In genomic region chr17:39153541-39154111, GRCh38 we compare ENCODE assay signal across 1 cellular context.
TF ChIP-seq lines count a peak whose summit lies in the region.

No MANE protein-coding gene starts in this region.

TF ChIP-seq in K562, 482 proteins besides CTCF, POLR2A, EP300 and RAD21 (continued from another document and continues in another):
- TF ChIP-seq ZNF280A (IDR thresholded peaks at IDR 0.05; ENCODE audit: low read depth, partially characterized antibody) (no peak), TSC22D4 (tag; IDR thresholded peaks at IDR 0.05) (no peak), THAP12 (CRISPR knock-in tag; IDR thresholded peaks at IDR 0.05) (no peak), SP2 (IDR thresholded peaks at IDR 0.05; ENCODE audit: extremely low read depth, low read depth, low read length, poor library complexity, severe bottlenecking) (no peak), BRD9 (IDR thresholded peaks at IDR 0.05; ENCODE audit: low read depth, partially characterized antibody) (peak; percentile 97), MCM7 (IDR thresholded peaks at IDR 0.05) (no peak), RBFOX2 (IDR thresholded peaks at IDR 0.05; ENCODE audit: low read depth, low read length) (0 out of 2 replicates have a peak, but pooled peaks have one; percentile 10), ESRRB (CRISPR knock-in tag; IDR thresholded peaks at IDR 0.05; ENCODE audit: borderline replicate concordance) (no peak), ZNF778 (CRISPR knock-in tag; IDR thresholded peaks at IDR 0.05) (no peak), POLR3A (IDR thresholded peaks at IDR 0.05; ENCODE audit: borderline replicate concordance, extremely low read depth, insufficient read depth, insufficient read length) (peak; percentile 94), CSDE1 (IDR thresholded peaks at IDR 0.05) (peak in 1 of 2 experiments; percentile 77; a peak in 2 of 4 replicates), DACH1 (IDR thresholded peaks at IDR 0.05; ENCODE audit: partially characterized antibody) (no peak), NELFE (IDR thresholded peaks at IDR 0.05; ENCODE audit: insufficient read depth, insufficient read length) (no peak), BDP1 (IDR thresholded peaks at IDR 0.05; ENCODE audit: insufficient read depth, insufficient read length) (peak; percentile 100), GATA2 (CRISPR knock-in tag; IDR thresholded peaks at IDR 0.05) (no peak), ZKSCAN3 (CRISPR knock-in tag; IDR thresholded peaks at IDR 0.05) (no peak), ZFP91 (CRISPR knock-in tag; IDR thresholded peaks at IDR 0.05) (no peak), LCOR (CRISPR knock-in tag; IDR thresholded peaks at IDR 0.05) (0 out of 2 replicates have a peak, but pooled peaks have one; percentile 25), ETV1 (tag; conservative IDR thresholded peaks at IDR 0.05; ENCODE audit: low read depth) (peak; percentile 41; the same call in 1 of the 2 replicates), MYBL2 (IDR thresholded peaks at IDR 0.05; ENCODE audit: low read depth) (no peak), MYBL2 (CRISPR knock-in tag; IDR thresholded peaks at IDR 0.05; ENCODE audit: borderline replicate concordance) (no peak), TBP (optimal IDR thresholded peaks at IDR 0.05; ENCODE audit: low read depth, low read length) (peak; percentile 100), ZNF133 (CRISPR knock-in tag; IDR thresholded peaks at IDR 0.05) (no peak), SNIP1 (IDR thresholded peaks at IDR 0.05; ENCODE audit: low read depth) (no peak), TRIM25 (IDR thresholded peaks at IDR 0.05; ENCODE audit: borderline replicate concordance) (0 out of 2 replicates have a peak, but pooled peaks have one; percentile 50), CEBPG (CRISPR knock-in tag; IDR thresholded peaks at IDR 0.05) (no peak), CEBPG (tag; conservative IDR thresholded peaks at IDR 0.05 in 1 of 2, IDR thresholded peaks at IDR 0.05 in 1 of 2) (no peak), RCOR1 (IDR thresholded peaks at IDR 0.05; ENCODE audit: borderline replicate concordance in 1 of 2, low read depth in 2 of 2, low read length in 2 of 2) (peak; percentile 22 to 27; a peak in 1 of 4 replicates), ESRRA (IDR thresholded peaks at IDR 0.05; ENCODE audit: borderline replicate concordance, low read depth) (no peak; the same call in 1 of the 2 replicates), RFX7 (CRISPR knock-in tag; IDR thresholded peaks at IDR 0.05) (no peak), ZNF518B (CRISPR knock-in tag; IDR thresholded peaks at IDR 0.05) (no peak), FOS (IDR thresholded peaks at IDR 0.05; ENCODE audit: extremely low read depth, insufficient read length) (peak; percentile 4), DDX20 (tag; IDR thresholded peaks at IDR 0.05; ENCODE audit: low read depth) (no peak), CHD4 (IDR thresholded peaks at IDR 0.05; ENCODE audit: insufficient read depth, insufficient replicate concordance, low read depth, low read length, poor library complexity, severe bottlenecking) (no peak), FOXP1 (CRISPR knock-in tag; IDR thresholded peaks at IDR 0.05) (no peak), ZBTB11 (CRISPR knock-in tag; IDR thresholded peaks at IDR 0.05) (no peak), IRF2 (CRISPR knock-in tag; IDR thresholded peaks at IDR 0.05) (no peak), ZKSCAN1 (IDR thresholded peaks at IDR 0.05; ENCODE audit: low read depth, low read length) (no peak), ZNF239 (CRISPR knock-in tag; IDR thresholded peaks at IDR 0.05) (no peak), MTA2 (IDR thresholded peaks at IDR 0.05; ENCODE audit: low read depth) (no peak), SRSF1 (IDR thresholded peaks at IDR 0.05; ENCODE audit: low read depth, low read length) (no peak), NCOA6 (IDR thresholded peaks at IDR 0.05) (no peak), ZNF512 (tag; IDR thresholded peaks at IDR 0.05) (no peak), SMARCA4 (IDR thresholded peaks at IDR 0.05) (no peak), HIVEP1 (CRISPR knock-in tag; IDR thresholded peaks at IDR 0.05) (no peak)
